Comparison of ENCODE assay signal across 1 cellular context in the genomic region with DNA sequence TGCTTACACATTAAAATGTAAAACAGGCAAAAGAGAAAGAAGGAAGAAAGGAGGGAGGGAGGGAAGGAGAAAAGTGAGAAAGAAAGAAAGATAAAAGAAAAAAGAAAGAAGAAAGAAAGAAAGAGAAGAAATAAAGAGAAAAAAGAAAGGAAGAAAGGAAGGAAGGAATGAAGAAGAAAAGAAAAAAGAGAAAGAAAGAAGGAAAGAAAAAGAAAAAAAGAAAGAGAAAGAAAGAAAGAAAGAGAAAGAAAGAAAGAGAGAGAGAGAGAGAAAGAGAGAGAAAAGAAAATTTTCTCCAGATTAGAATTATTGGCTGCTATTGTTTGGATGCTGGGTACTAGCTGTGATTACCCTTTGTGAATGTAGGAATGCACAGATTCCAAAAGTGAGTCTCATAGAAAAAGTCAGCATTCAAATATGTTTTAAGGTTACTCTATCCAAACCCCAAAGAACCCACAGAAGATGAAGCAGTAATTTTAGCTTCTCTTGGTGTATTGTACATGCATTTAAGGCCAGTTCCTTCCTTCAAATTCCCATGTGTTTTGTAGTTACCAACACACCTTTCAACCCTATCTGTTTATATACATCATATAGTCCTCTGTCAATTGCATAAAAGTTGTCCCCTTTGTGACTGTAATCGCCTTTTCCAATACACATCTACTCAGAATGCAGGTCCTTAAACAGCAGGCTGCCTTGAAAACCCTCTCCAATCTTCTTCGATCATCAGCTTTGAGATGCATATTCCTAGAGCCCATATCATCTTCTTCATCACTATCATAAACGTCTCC.
TF ChIP-seq lines count a peak whose summit lies in the region.

No MANE protein-coding gene starts in this region.

TF ChIP-seq in HEK293, 187 proteins besides CTCF, POLR2A, EP300 and RAD21 (continued from another document):
- TF ChIP-seq, protein P1, sequence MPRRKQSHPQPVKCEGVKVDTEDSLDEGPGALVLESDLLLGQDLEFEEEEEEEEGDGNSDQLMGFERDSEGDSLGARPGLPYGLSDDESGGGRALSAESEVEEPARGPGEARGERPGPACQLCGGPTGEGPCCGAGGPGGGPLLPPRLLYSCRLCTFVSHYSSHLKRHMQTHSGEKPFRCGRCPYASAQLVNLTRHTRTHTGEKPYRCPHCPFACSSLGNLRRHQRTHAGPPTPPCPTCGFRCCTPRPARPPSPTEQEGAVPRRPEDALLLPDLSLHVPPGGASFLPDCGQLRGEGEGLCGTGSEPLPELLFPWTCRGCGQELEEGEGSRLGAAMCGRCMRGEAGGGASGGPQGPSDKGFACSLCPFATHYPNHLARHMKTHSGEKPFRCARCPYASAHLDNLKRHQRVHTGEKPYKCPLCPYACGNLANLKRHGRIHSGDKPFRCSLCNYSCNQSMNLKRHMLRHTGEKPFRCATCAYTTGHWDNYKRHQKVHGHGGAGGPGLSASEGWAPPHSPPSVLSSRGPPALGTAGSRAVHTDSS (tag by site-specific recombination; IDR thresholded peaks at IDR 0.05) = peak; percentile 48; the same call in 1 of the 2 replicates
- TF ChIP-seq ZNF266 (tag by site-specific recombination; IDR thresholded peaks at IDR 0.05; ENCODE audit: low read depth) (0 out of 2 replicates have a peak, but pooled peaks have one; percentile 27), ZNF521 (tag by site-specific recombination; IDR thresholded peaks at IDR 0.05) (no peak), REPIN1 (tag by site-specific recombination; IDR thresholded peaks at IDR 0.05; ENCODE audit: low read depth) (no peak), ZNF843 (tag by site-specific recombination; IDR thresholded peaks at IDR 0.05) (no peak), ZNF121 (tag by site-specific recombination; IDR thresholded peaks at IDR 0.05) (no peak), ZNF560 (tag by site-specific recombination; IDR thresholded peaks at IDR 0.05; ENCODE audit: borderline replicate concordance) (no peak), PRDM1 (tag by site-specific recombination; IDR thresholded peaks at IDR 0.05) (peak; percentile 96), ZNF624 (tag by site-specific recombination; IDR thresholded peaks at IDR 0.05) (no peak), GLIS1 (tag by site-specific recombination; IDR thresholded peaks at IDR 0.05) (no peak), ZSCAN16 (tag by site-specific recombination; IDR thresholded peaks at IDR 0.05) (no peak), ZNF26 (tag by site-specific recombination; IDR thresholded peaks at IDR 0.05) (no peak), ZNF473 (tag by site-specific recombination; IDR thresholded peaks at IDR 0.05) (no peak), KLF8 (tag by site-specific recombination; IDR thresholded peaks at IDR 0.05) (no peak), PRDM6 (tag by site-specific recombination; IDR thresholded peaks at IDR 0.05) (no peak), ZNF366 (tag by site-specific recombination; conservative IDR thresholded peaks at IDR 0.05) (peak; percentile 98), ZNF18 (tag by site-specific recombination; IDR thresholded peaks at IDR 0.05) (no peak), ZNF394 (tag by site-specific recombination; IDR thresholded peaks at IDR 0.05; ENCODE audit: borderline replicate concordance) (no peak), KLF16 (tag by site-specific recombination; IDR thresholded peaks at IDR 0.05) (no peak), ZNF311 (tag by site-specific recombination; IDR thresholded peaks at IDR 0.05; ENCODE audit: borderline replicate concordance) (no peak), ZNF548 (tag by site-specific recombination; IDR thresholded peaks at IDR 0.05) (no peak), ZNF16 (tag by site-specific recombination; IDR thresholded peaks at IDR 0.05; ENCODE audit: low read depth) (no peak), PATZ1 (tag by site-specific recombination; IDR thresholded peaks at IDR 0.05) (no peak), OVOL3 (tag by site-specific recombination; IDR thresholded peaks at IDR 0.05) (no peak), IKZF3 (tag by site-specific recombination; IDR thresholded peaks at IDR 0.05) (no peak), ZNF175 (tag by site-specific recombination; IDR thresholded peaks at IDR 0.05) (no peak), ZNF37A (tag by site-specific recombination; IDR thresholded peaks at IDR 0.05) (no peak), HOXA7 (CRISPR knock-in tag; IDR thresholded peaks at IDR 0.05; ENCODE audit: borderline replicate concordance) (no peak), ZXDB (tag by site-specific recombination; IDR thresholded peaks at IDR 0.05) (no peak)
- TF ChIP-seq, protein P2, sequence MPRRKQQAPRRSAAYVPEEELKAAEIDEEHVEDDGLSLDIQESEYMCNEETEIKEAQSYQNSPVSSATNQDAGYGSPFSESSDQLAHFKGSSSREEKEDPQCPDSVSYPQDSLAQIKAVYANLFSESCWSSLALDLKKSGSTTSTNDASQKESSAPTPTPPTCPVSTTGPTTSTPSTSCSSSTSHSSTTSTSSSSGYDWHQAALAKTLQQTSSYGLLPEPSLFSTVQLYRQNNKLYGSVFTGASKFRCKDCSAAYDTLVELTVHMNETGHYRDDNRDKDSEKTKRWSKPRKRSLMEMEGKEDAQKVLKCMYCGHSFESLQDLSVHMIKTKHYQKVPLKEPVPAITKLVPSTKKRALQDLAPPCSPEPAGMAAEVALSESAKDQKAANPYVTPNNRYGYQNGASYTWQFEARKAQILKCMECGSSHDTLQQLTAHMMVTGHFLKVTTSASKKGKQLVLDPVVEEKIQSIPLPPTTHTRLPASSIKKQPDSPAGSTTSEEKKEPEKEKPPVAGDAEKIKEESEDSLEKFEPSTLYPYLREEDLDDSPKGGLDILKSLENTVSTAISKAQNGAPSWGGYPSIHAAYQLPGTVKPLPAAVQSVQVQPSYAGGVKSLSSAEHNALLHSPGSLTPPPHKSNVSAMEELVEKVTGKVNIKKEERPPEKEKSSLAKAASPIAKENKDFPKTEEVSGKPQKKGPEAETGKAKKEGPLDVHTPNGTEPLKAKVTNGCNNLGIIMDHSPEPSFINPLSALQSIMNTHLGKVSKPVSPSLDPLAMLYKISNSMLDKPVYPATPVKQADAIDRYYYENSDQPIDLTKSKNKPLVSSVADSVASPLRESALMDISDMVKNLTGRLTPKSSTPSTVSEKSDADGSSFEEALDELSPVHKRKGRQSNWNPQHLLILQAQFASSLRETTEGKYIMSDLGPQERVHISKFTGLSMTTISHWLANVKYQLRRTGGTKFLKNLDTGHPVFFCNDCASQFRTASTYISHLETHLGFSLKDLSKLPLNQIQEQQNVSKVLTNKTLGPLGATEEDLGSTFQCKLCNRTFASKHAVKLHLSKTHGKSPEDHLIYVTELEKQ (tag by site-specific recombination; IDR thresholded peaks at IDR 0.05; ENCODE audit: borderline replicate concordance) = no peak
- TF ChIP-seq, protein P3, sequence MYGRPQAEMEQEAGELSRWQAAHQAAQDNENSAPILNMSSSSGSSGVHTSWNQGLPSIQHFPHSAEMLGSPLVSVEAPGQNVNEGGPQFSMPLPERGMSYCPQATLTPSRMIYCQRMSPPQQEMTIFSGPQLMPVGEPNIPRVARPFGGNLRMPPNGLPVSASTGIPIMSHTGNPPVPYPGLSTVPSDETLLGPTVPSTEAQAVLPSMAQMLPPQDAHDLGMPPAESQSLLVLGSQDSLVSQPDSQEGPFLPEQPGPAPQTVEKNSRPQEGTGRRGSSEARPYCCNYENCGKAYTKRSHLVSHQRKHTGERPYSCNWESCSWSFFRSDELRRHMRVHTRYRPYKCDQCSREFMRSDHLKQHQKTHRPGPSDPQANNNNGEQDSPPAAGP (tag by site-specific recombination; IDR thresholded peaks at IDR 0.05) = no peak
- TF ChIP-seq, protein P4, sequence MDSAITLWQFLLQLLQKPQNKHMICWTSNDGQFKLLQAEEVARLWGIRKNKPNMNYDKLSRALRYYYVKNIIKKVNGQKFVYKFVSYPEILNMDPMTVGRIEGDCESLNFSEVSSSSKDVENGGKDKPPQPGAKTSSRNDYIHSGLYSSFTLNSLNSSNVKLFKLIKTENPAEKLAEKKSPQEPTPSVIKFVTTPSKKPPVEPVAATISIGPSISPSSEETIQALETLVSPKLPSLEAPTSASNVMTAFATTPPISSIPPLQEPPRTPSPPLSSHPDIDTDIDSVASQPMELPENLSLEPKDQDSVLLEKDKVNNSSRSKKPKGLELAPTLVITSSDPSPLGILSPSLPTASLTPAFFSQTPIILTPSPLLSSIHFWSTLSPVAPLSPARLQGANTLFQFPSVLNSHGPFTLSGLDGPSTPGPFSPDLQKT (IDR thresholded peaks at IDR 0.05; ENCODE audit: borderline replicate concordance, low read depth, low read length) = no peak
